ENCODE assay signal across 17 cellular contexts in genomic region chr10:30821994-30822692, GRCh38.
A peak's percentile ranks its signal among the peaks of the same experiment; 100 is the strongest.
DNase-seq lines count a peak whose midpoint lies in the region; ATAC-seq and TF ChIP-seq lines count a peak whose summit lies in the region.
"Had no signal": no experiment of that assay in that cellular context is flagged by ENCODE, and none has a peak within 500 bp of the region (broad histone marks: within the 10 kb centered on the region; RNA-seq: fewer than 3 reads in every experiment).

No MANE protein-coding gene starts in this region.

- H3K4me1 ChIP-seq in right atrium auricular region (peaks cover 0 to 16% of the 10 kb centered on the region in 2 donors), spleen (peaks cover 0 to 19% (median 5%) of the 10 kb centered on the region in 6 donors)

- H3K27me3 ChIP-seq in right atrium auricular region: no peaks in the 10 kb centered on the region
- peaks cover 0 to 7% (median 0%) of the 10 kb centered on the region in 7 donors for H3K27me3 ChIP-seq in spleen (replicated peaks in 1 of 7)
- H3K27me3 ChIP-seq: ovary, upper lobe of left lung had no signal

- WGBS in spleen, 5 donors: 80 to 94% (median 92%) methylated on average over 16 to 17 of the region's 17 CpGs

- peak overlapping the region; percentile 45 for H3K27ac Mint-ChIP-seq in T-helper 17 cell
- H3K27ac Mint-ChIP-seq: activated naive CD4-positive, alpha-beta T cell treated with anti-CD3 and anti-CD28 coated beads, Interleukin-2, amount 10 ng/mL, durations not matched to agents 7 days and 5 days; CD4-positive, CD25-positive, alpha-beta regulatory T cell had no signal

- no peak for TF ChIP-seq CTCF in right atrium auricular region (IDR thresholded peaks at IDR 0.05)
- TF ChIP-seq CTCF in spleen (IDR thresholded peaks at IDR 0.05 in 8 of 11, conservative IDR thresholded peaks at IDR 0.05 in 3 of 11): no peak

- no peak overlapping the region for H3K4me3 Mint-ChIP-seq in T-helper 17 cell
- H3K4me3 Mint-ChIP-seq: activated naive CD4-positive, alpha-beta T cell treated with anti-CD3 and anti-CD28 coated beads, Interleukin-2, amount 10 ng/mL, durations not matched to agents 7 days and 5 days; CD4-positive, CD25-positive, alpha-beta regulatory T cell had no signal

- H3K4me3 ChIP-seq in right atrium auricular region (no peak overlapping the region), spleen (no peak overlapping the region)
- H3K4me3 ChIP-seq: ovary, upper lobe of left lung had no signal

- peaks cover 3% of the 10 kb centered on the region for H3K4me1 Mint-ChIP-seq in T-helper 17 cell
- H3K4me1 Mint-ChIP-seq: activated naive CD4-positive, alpha-beta T cell treated with anti-CD3 and anti-CD28 coated beads, Interleukin-2, amount 10 ng/mL, durations not matched to agents 7 days and 5 days; CD4-positive, CD25-positive, alpha-beta regulatory T cell had no signal

- H3K9me3 ChIP-seq in T-helper 17 cell (ENCODE audit: control insufficient read depth, low read length, poor library complexity, severe bottlenecking) (no peaks in the 10 kb centered on the region), right atrium auricular region (no peaks in the 10 kb centered on the region), spleen (no peaks in the 10 kb centered on the region)
- H3K9me3 ChIP-seq: ovary, upper lobe of left lung had no signal

- peaks cover 7% of the 10 kb centered on the region for H3K27me3 Mint-ChIP-seq in T-helper 17 cell

- no peaks in the 10 kb centered on the region for H3K36me3 ChIP-seq in right atrium auricular region
- H3K36me3 ChIP-seq in spleen: no peaks in the 10 kb centered on the region
- H3K36me3 ChIP-seq: ovary, upper lobe of left lung had no signal

- H3K27ac ChIP-seq in right atrium auricular region (peak overlapping the region; percentile 64 to 84), spleen (no peak overlapping the region)
- H3K27ac ChIP-seq: epithelial cell of prostate, upper lobe of left lung, VCaP had no signal

- DNase-seq in EH (ENCODE audit: low read depth): peak; percentile 26
- no peak for DNase-seq in T-helper 17 cell
- no peak for DNase-seq in right atrium auricular region (ENCODE audit: low spot score)
- DNase-seq in spleen: peak; percentile 38
- DNase-seq in posterior vena cava (ENCODE audit: low spot score): no peak
- DNase-seq in activated naive CD4-positive, alpha-beta T cell treated with Interleukin-2 at 50 U/mL for 16 hours: no peak
- DNase-seq: activated naive CD4-positive, alpha-beta T cell treated with anti-CD3 and anti-CD28 coated beads, Interleukin-2, amount 10 ng/mL, durations not matched to agents 7 days and 5 days; CD4-positive, CD25-positive, alpha-beta regulatory T cell; central memory CD4-positive, alpha-beta T cell; NCI-H1092 treated with DMSO at 0.1 percent for 48 hours; NCI-H226; ovary; upper lobe of left lung had no signal

- intact Hi-C loops in spleen (cut with DNase I; ENCODE audit: low total_unique reads): no loop called here
- intact Hi-C loops in posterior vena cava (cut with DNase I): loop anchor here in 1 of 2 donors (5.0 kb wide), 1 partner anchor 40 kb away; no protein-coding TSS in a partner anchor

- ATAC-seq in T-helper 17 cell (no peak), GM19455 (IDR thresholded peaks at IDR 0.05; ENCODE audit: unreplicated experiment) (no peak), GM21367 (IDR thresholded peaks at IDR 0.05; ENCODE audit: unreplicated experiment) (no peak)

- no peaks in the 10 kb centered on the region for H3K36me3 Mint-ChIP-seq in T-helper 17 cell (ENCODE audit: low read depth)
- H3K36me3 Mint-ChIP-seq: activated naive CD4-positive, alpha-beta T cell treated with anti-CD3 and anti-CD28 coated beads, Interleukin-2, amount 10 ng/mL, durations not matched to agents 7 days and 5 days; CD4-positive, CD25-positive, alpha-beta regulatory T cell had no signal

- no peak for TF ChIP-seq POLR2A in spleen (IDR thresholded peaks at IDR 0.05)

Comparison
In these comparisons a context has a peak if more than half of its experiments do, and no peak if none do; other contexts are left out.
1. DNase-seq: peak in EH (single experiment) and spleen (single experiment); none in T-helper 17 cell (0 of 3), right atrium auricular region (single experiment), posterior vena cava (single experiment) and activated naive CD4-positive, alpha-beta T cell treated with Interleukin-2 at 50 U/mL for 16 hours (single experiment).
2. H3K27ac ChIP-seq: peak in right atrium auricular region (2 of 2); none in spleen (0 of 8).